ENCODE assay signal across 1 cellular context in the genomic region with DNA sequence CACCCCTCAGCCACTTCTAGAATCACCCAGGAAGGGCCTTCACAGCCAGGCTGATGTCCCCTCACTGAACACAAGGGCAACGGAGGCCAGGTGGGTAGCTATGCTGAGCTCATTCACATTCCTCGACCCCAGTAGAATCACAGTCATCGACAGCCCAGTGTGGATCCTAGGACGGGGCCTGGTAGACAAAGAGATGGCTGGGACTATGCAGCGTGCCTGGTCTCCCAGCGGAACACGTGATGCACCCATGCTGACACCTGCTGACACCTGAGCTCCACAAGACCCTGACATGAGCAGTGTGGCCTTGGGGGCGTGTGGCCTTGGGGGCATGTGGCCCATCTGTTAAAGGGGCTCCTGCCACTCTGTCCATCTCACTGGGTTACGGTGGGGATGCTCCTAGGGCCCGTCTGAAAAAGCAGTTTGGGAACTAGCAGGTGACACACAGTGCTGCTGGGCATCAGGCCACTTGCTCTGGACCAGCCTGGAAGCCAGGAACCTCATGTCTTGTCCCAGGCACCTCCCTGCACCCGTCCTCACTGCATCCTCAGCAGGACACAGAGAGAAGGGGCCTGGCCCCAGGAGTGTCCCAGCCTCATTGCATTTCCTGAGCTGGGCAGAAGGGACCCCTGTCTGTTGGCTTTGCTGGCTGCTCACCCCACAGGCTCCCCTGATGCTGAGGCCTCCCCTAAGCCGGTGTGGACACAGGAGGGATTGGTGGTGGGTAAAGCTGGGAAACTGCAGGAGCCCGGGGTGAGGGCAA.
TF ChIP-seq lines count a peak whose summit lies in the region.

No MANE protein-coding gene starts in this region.

TF ChIP-seq in WTC11, 78 proteins besides CTCF, POLR2A, EP300 and RAD21 (continued from another document):
- TF ChIP-seq, protein P1, sequence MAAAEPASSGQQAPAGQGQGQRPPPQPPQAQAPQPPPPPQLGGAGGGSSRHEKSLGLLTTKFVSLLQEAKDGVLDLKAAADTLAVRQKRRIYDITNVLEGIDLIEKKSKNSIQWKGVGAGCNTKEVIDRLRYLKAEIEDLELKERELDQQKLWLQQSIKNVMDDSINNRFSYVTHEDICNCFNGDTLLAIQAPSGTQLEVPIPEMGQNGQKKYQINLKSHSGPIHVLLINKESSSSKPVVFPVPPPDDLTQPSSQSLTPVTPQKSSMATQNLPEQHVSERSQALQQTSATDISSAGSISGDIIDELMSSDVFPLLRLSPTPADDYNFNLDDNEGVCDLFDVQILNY (CRISPR knock-in tag; IDR thresholded peaks at IDR 0.05), result no peak
- no peak for TF ChIP-seq ZNF532 (CRISPR knock-in tag; IDR thresholded peaks at IDR 0.05; ENCODE audit: borderline replicate concordance)
- TF ChIP-seq MXD4 (CRISPR knock-in tag; IDR thresholded peaks at IDR 0.05; ENCODE audit: borderline replicate concordance), result no peak
- TF ChIP-seq, protein P2, sequence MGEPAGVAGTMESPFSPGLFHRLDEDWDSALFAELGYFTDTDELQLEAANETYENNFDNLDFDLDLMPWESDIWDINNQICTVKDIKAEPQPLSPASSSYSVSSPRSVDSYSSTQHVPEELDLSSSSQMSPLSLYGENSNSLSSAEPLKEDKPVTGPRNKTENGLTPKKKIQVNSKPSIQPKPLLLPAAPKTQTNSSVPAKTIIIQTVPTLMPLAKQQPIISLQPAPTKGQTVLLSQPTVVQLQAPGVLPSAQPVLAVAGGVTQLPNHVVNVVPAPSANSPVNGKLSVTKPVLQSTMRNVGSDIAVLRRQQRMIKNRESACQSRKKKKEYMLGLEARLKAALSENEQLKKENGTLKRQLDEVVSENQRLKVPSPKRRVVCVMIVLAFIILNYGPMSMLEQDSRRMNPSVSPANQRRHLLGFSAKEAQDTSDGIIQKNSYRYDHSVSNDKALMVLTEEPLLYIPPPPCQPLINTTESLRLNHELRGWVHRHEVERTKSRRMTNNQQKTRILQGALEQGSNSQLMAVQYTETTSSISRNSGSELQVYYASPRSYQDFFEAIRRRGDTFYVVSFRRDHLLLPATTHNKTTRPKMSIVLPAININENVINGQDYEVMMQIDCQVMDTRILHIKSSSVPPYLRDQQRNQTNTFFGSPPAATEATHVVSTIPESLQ (CRISPR knock-in tag; IDR thresholded peaks at IDR 0.05), result no peak
- no peak for TF ChIP-seq ATF3 (CRISPR knock-in tag; conservative IDR thresholded peaks at IDR 0.05)
